In genomic region chr20:651713-652610, GRCh38 we compare ENCODE assay signal across 8 cellular contexts. TPM values are rescaled to one million over a fixed set of nuclear protein-coding genes. Genes with fewer than 3 reads are reported as not detected.
DNase-seq lines count a peak whose midpoint lies in the region; ATAC-seq and TF ChIP-seq lines count a peak whose summit lies in the region.

No MANE protein-coding gene starts in this region.

- intact Hi-C loops in uterus (cut with DNase I; ENCODE audit: low total_unique reads): no loop called here

- H3K4me3 ChIP-seq in AG10803 (ENCODE audit: low read length) (peak overlapping the region; percentile 97), brain microvascular endothelial cell (ENCODE audit: low read depth, low read length) (peak overlapping the region; percentile 86), uterus (peak overlapping the region; percentile 50 to 77)

- no peaks in the 10 kb centered on the region for H3K36me3 Mint-ChIP-seq in memory B cell

- H3K4me1 Mint-ChIP-seq in memory B cell: peaks cover 5% of the 10 kb centered on the region

- no peak for TF ChIP-seq POLR2A in uterus (IDR thresholded peaks at IDR 0.05)

- no peak overlapping the region for H3K27ac Mint-ChIP-seq in memory B cell

- H3K27me3 ChIP-seq in brain microvascular endothelial cell (replicated peaks) (no peaks in the 10 kb centered on the region), uterus (no peaks in the 10 kb centered on the region)

- H3K27ac ChIP-seq in brain microvascular endothelial cell: peak overlapping the region; percentile 97
- peak overlapping the region; percentile 77 to 93 for H3K27ac ChIP-seq in uterus

- in situ Hi-C loops in brain microvascular endothelial cell (cut with HindIII; ENCODE audit: low pct_ligation_motif_present, low sequenced_read_pairs): no loop called here

- no peaks in the 10 kb centered on the region for H3K4me1 ChIP-seq in uterus

- DNase-seq in AG10803 (ENCODE audit: low read depth) (no peak), Kasumi-1 (lab: John Stamatoyannopoulos, UW) (peak; percentile 19 to 29), brain microvascular endothelial cell (no peak), memory B cell (ENCODE audit: low spot score in 2 of 2) (no peak), uterus (no peak), amniotic stem cell (lab: John Stamatoyannopoulos, UW) (no peak), NCI-H1694 (lab: John Stamatoyannopoulos, UW) (no peak)

- ATAC-seq in memory B cell (ENCODE audit: low read depth): no peak
- ATAC-seq in esophagus mucosa: no peak

- H3K9me3 ChIP-seq in uterus: no peaks in the 10 kb centered on the region

- H3K27me3 Mint-ChIP-seq in memory B cell: peaks cover 11% of the 10 kb centered on the region

- TF ChIP-seq CTCF in AG10803 (conservative IDR thresholded peaks at IDR 0.05; ENCODE audit: low read length) (no peak), brain microvascular endothelial cell (IDR thresholded peaks at IDR 0.05; ENCODE audit: low read depth, low read length, missing control alignments) (no peak), uterus (IDR thresholded peaks at IDR 0.05) (no peak)

- H3K9me3 Mint-ChIP-seq in memory B cell: no peaks in the 10 kb centered on the region

- peak overlapping the region; percentile 37 for H3K4me3 Mint-ChIP-seq in memory B cell

- peaks cover 32% of the 10 kb centered on the region for H3K36me3 ChIP-seq in brain microvascular endothelial cell (replicated peaks)
- no peaks in the 10 kb centered on the region for H3K36me3 ChIP-seq in uterus

RNA-seq across cellular contexts. Expression of gene SRXN1, which starts 1.0 kb away (rescaled TPM):
- 10 to 100 TPM in 3 of 4 donors, 1 to 10 TPM in 1; 6.1 to 33.2 (median 16.6) TPM for total RNA-seq in uterus
- total RNA-seq in esophagus mucosa: 34.7 TPM

RNA-seq across cellular contexts. Expression of gene SCRT2, which starts 23.6 kb away (rescaled TPM):
- total RNA-seq in uterus (not detected), esophagus mucosa (not detected)

RNA-seq across cellular contexts. Expression of gene TCF15, which starts 41.9 kb away (rescaled TPM):
- 1 to 10 TPM in 1 of 4 donors, under 1 TPM in 2, not detected in 1; 0.51 to 1.0 (median 0.97) TPM for total RNA-seq in uterus
- total RNA-seq in esophagus mucosa: not detected

Comparison
In these comparisons a context has a peak if more than half of its experiments do, and no peak if none do; other contexts are left out.
1. DNase-seq: peak in Kasumi-1 (2 of 2); none in AG10803 (single experiment), brain microvascular endothelial cell (single experiment), memory B cell (0 of 2), uterus (0 of 2), amniotic stem cell (single experiment) and NCI-H1694 (single experiment).
2. Peak in every context shown above with its lines, with median percentiles within 50 percentile points of each other: H3K4me3 ChIP-seq.